In genomic region chr4:102730968-102731533, GRCh38 we compare ENCODE assay signal across 15 cellular contexts. TPM values are rescaled to one million over a fixed set of nuclear protein-coding genes. Genes with fewer than 3 reads are reported as not detected.
DNase-seq lines count a peak whose midpoint lies in the region; ATAC-seq, FAIRE-seq and TF ChIP-seq lines count a peak whose summit lies in the region.
"Had no signal": no experiment of that assay in that cellular context is flagged by ENCODE, and none has a peak within 500 bp of the region (broad histone marks: within the 10 kb centered on the region; RNA-seq: fewer than 3 reads in every experiment).

No MANE protein-coding gene starts in this region.

- no peak overlapping the region for H4K12ac ChIP-seq in trophoblast cell (ENCODE audit: low read depth, low read length)

- no peaks in the 10 kb centered on the region for H4K20me1 ChIP-seq in endothelial cell of umbilical vein (replicated peaks; ENCODE audit: control insufficient read depth, extremely low read depth, insufficient read depth, low read length)

- no peak overlapping the region for H2BK120ac ChIP-seq in trophoblast cell (ENCODE audit: insufficient read depth, low read length, poor library complexity)

- H3K79me2 ChIP-seq in endothelial cell of umbilical vein (ENCODE audit: control insufficient read depth, insufficient read depth, low read length) (no peaks in the 10 kb centered on the region), trophoblast cell (ENCODE audit: control insufficient read depth, insufficient read depth, low read length, poor library complexity) (peaks cover 3% of the 10 kb centered on the region)

- H3K27me3 ChIP-seq in endothelial cell of umbilical vein (ENCODE audit: control insufficient read depth in 2 of 2, insufficient read depth in 2 of 2, low read length in 2 of 2) (no peaks in the 10 kb centered on the region), trophoblast cell (ENCODE audit: insufficient read depth, low read length) (no peaks in the 10 kb centered on the region)
- H3K27me3 ChIP-seq: thyroid gland had no signal

- TF ChIP-seq CTCF in NB4 (IDR thresholded peaks at IDR 0.05; ENCODE audit: low read depth, low read length) (no peak), endothelial cell of umbilical vein (IDR thresholded peaks at IDR 0.05; ENCODE audit: extremely low read depth in 1 of 2, insufficient read depth in 1 of 2, low read depth in 1 of 2, low read length in 2 of 2) (peak; percentile 19 to 21)

- ATAC-seq in GM18861 (IDR thresholded peaks at IDR 0.05; ENCODE audit: unreplicated experiment) = no peak
- ATAC-seq: activated CD8-positive, alpha-beta memory T cell treated with anti-CD3 and anti-CD28 coated beads, Interleukin-2, amount 10 ng/mL, durations not matched to agents 7 days and 5 days; left colon had no signal

- H3K27ac ChIP-seq in endothelial cell of umbilical vein (ENCODE audit: insufficient read depth, low read depth, low read length) (no peak overlapping the region), trophoblast cell (ENCODE audit: low read depth, low read length) (no peak overlapping the region)
- H3K27ac ChIP-seq: KMS-11, thyroid gland had no signal

- no CpG with 5 or more reads among the region's 5 CpGs for WGBS in trophoblast cell (ENCODE audit: extremely low coverage, insufficient coverage, insufficient read length)

- no peak overlapping the region for H3K4me2 ChIP-seq in endothelial cell of umbilical vein (ENCODE audit: insufficient read depth, low read length)
- no peak overlapping the region for H3K4me2 ChIP-seq in trophoblast cell (ENCODE audit: low read length)
- H3K4me2 ChIP-seq: KMS-11 had no signal

- H3K14ac ChIP-seq in trophoblast cell (ENCODE audit: low read length) = no peak overlapping the region

- no peak for FAIRE-seq in endothelial cell of umbilical vein (lab: Jason Lieb, UNC)
- FAIRE-seq: frontal cortex, TTC549 had no signal

- peaks cover 4% of the 10 kb centered on the region for H3K79me1 ChIP-seq in trophoblast cell (ENCODE audit: low read length)

- TF ChIP-seq POLR2A in NB4 (IDR thresholded peaks at IDR 0.05; ENCODE audit: extremely low read depth, insufficient read length) (no peak), endothelial cell of umbilical vein (IDR thresholded peaks at IDR 0.05; ENCODE audit: low read depth, low read length) (no peak)

- no peaks in the 10 kb centered on the region for H3K36me3 ChIP-seq in endothelial cell of umbilical vein (ENCODE audit: control insufficient read depth in 2 of 2, extremely low read depth in 1 of 2, insufficient read depth in 2 of 2, low read length in 2 of 2)
- H3K36me3 ChIP-seq in trophoblast cell (ENCODE audit: control insufficient read depth in 1 of 2, insufficient read depth in 2 of 2, low read length in 2 of 2) = peaks cover 24 to 33% of the 10 kb centered on the region in 2 experiments
- H3K36me3 ChIP-seq: thyroid gland had no signal

- no TSS peak for BruUV-seq in endothelial cell of umbilical vein (replicated peaks; lab: Mats Ljungman, UMichigan)

- H3K4me1 ChIP-seq in endothelial cell of umbilical vein (ENCODE audit: control insufficient read depth, extremely low read depth, insufficient read depth, low read length) = no peaks in the 10 kb centered on the region
- H3K4me1 ChIP-seq in trophoblast cell (ENCODE audit: control insufficient read depth in 1 of 2, insufficient read depth in 2 of 2, low read length in 2 of 2) = peaks cover 15 to 23% of the 10 kb centered on the region in 2 experiments

- DNase-seq in DMS 273 (lab: John Stamatoyannopoulos, UW; ENCODE audit: unreplicated experiment) (peak; percentile 4), DMS 273 treated with DMSO at 0.1 percent for 48 hours (lab: John Stamatoyannopoulos, UW) (no peak), NB4 (ENCODE audit: low read depth) (peak; percentile 27), endothelial cell of umbilical vein (ENCODE audit: low read depth, low spot score) (no peak), trophoblast cell (peak; percentile 33 to 57), NCI-H1417 treated with DMSO at 0.1 percent for 48 hours (lab: John Stamatoyannopoulos, UW) (no peak)
- no peak for DNase-seq in central memory CD4-positive, alpha-beta T cell
- DNase-seq: activated CD8-positive, alpha-beta memory T cell treated with anti-CD3 and anti-CD28 coated beads, Interleukin-2, amount 10 ng/mL, durations not matched to agents 7 days and 5 days; cortex of kidney; left colon; thyroid gland had no signal

- no peaks in the 10 kb centered on the region for H3K9me1 ChIP-seq in endothelial cell of umbilical vein (replicated peaks; ENCODE audit: control insufficient read depth, extremely low read depth, insufficient read depth, low read length)

- H2BK5ac ChIP-seq in trophoblast cell (ENCODE audit: low read depth, low read length, poor library complexity) = no peak overlapping the region

- no peak overlapping the region for H2BK12ac ChIP-seq in trophoblast cell (ENCODE audit: low read length)

- H3K4ac ChIP-seq in trophoblast cell (ENCODE audit: low read depth, low read length) = peak overlapping the region; percentile 16

- dilution Hi-C loops in endothelial cell of umbilical vein (cut with MboI; ENCODE audit: extremely low pct_ligation_motif_present, low sequenced_read_pairs) = no loop called here

- H3K9ac ChIP-seq in endothelial cell of umbilical vein (replicated peaks; ENCODE audit: extremely low read depth, insufficient read depth, low read length) (no peak overlapping the region), trophoblast cell (ENCODE audit: low read length) (no peak overlapping the region)
- H3K9ac ChIP-seq: KMS-11 had no signal

- no peaks in the 10 kb centered on the region for H3K9me3 ChIP-seq in endothelial cell of umbilical vein (replicated peaks; ENCODE audit: control insufficient read depth, insufficient read depth, low read length)
- H3K9me3 ChIP-seq in trophoblast cell (ENCODE audit: insufficient read depth, low read depth, low read length) = peaks cover 2% of the 10 kb centered on the region
- H3K9me3 ChIP-seq: thyroid gland had no signal

- H3K23ac ChIP-seq in trophoblast cell (ENCODE audit: low read length) = no peak overlapping the region

- H4K91ac ChIP-seq in trophoblast cell (ENCODE audit: low read depth, low read length) = no peak overlapping the region

- H2AK5ac ChIP-seq in trophoblast cell (ENCODE audit: low read length) = no peak overlapping the region

- no peak overlapping the region for H3K4me3 ChIP-seq in NB4 (ENCODE audit: low read depth, low read length)
- H3K4me3 ChIP-seq in endothelial cell of umbilical vein (replicated peaks in 1 of 3; ENCODE audit: insufficient read depth in 1 of 3, low read depth in 1 of 3, low read length in 3 of 3) = no peak overlapping the region
- H3K4me3 ChIP-seq in trophoblast cell (ENCODE audit: low read depth, low read length) = no peak overlapping the region
- H3K4me3 ChIP-seq: thyroid gland had no signal

- no peak overlapping the region for H4K8ac ChIP-seq in trophoblast cell (ENCODE audit: low read depth, low read length)

- CTCF ChIA-PET in endothelial cell of umbilical vein (lab: Charles Lee) = interaction anchor here (0.8 to 2.5 kb wide), 5 partner anchors 9 to 278 kb away, joined by 3 to 9 read pairs (median 3); partner anchors contain the start of gene UBE2D3

- H2AFZ ChIP-seq in endothelial cell of umbilical vein (ENCODE audit: low read depth, low read length) (no peak overlapping the region), trophoblast cell (ENCODE audit: insufficient read depth, low read length, poor library complexity) (no peak overlapping the region)

- intact Hi-C loops in endothelial cell of umbilical vein (cut with micrococcal nuclease) = no loop called here

- H3K18ac ChIP-seq in trophoblast cell (ENCODE audit: low read length) = no peak overlapping the region

- POLR2A ChIA-PET in endothelial cell of umbilical vein (lab: Charles Lee) = no interaction called here

TF ChIP-seq in endothelial cell of umbilical vein, 7 proteins besides CTCF, POLR2A, EP300 and RAD21:
- no peak for TF ChIP-seq POLR2AphosphoS5 (IDR thresholded peaks at IDR 0.05; ENCODE audit: insufficient read depth, low read depth, low read length)

RNA-seq across cellular contexts. Expression of gene MANBA, which starts 29.7 kb away (rescaled TPM):
- 7.7 and 8.3 TPM in 2 replicates for total RNA-seq in endothelial cell of umbilical vein
- 5.2 and 5.6 TPM in 2 replicates for polyA plus RNA-seq in endothelial cell of umbilical vein
- polyA plus RNA-seq in endothelial cell of umbilical vein (2011; cell fraction: cytosol; rRNA removed) = 3.3 and 3.5 TPM in 2 replicates
- polyA plus RNA-seq in endothelial cell of umbilical vein (2011; cell fraction: nucleus; rRNA removed) = 9.2 and 9.9 TPM in 2 replicates
- polyA plus RNA-seq in endothelial cell of umbilical vein (2012) = 4.6 TPM in 2 replicates
- polyA minus RNA-seq in endothelial cell of umbilical vein = 5.4 and 8.0 TPM in 2 replicates
- polyA minus RNA-seq in endothelial cell of umbilical vein (2011; cell fraction: cytosol; rRNA and poly(A)+ RNA removed) = 13.6 TPM
- polyA minus RNA-seq in endothelial cell of umbilical vein (2011; cell fraction: nucleus; rRNA and poly(A)+ RNA removed) = 11.9 and 18.8 TPM in 2 replicates
- polyA plus RNA-seq in trophoblast cell (2013) = 113 and 115 TPM in 2 replicates

Comparison
In these comparisons a context has a peak if more than half of its experiments do, and no peak if none do; other contexts are left out.
1. DNase-seq: peak in DMS 273 (single experiment), NB4 (single experiment) and trophoblast cell (2 of 2); none in DMS 273 treated with DMSO at 0.1 percent for 48 hours (single experiment), endothelial cell of umbilical vein (single experiment), NCI-H1417 treated with DMSO at 0.1 percent for 48 hours (single experiment) and central memory CD4-positive, alpha-beta T cell (single experiment).